35 cellular contexts compared by ENCODE assay signal in the genomic region with DNA sequence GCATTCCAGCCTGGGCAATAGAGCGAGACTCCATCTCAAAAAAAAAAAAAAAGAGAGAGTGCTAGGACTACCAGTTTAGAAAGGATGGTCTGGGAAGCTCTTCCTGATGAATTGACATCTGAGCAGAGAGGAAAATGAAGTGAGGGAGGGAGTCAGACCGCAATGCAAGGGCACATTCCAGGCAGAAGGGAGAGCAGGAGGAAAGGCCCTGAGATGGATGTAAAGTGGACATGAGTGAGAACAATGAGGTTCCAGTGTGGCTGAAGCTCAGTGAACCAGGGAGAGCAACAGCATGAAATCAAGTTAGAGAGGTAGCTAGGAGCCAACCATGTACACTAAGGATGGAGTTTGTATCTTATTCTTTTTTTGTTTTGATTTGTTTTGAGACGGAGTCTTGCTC. TPM values are rescaled to one million over a fixed set of nuclear protein-coding genes. Genes with fewer than 3 reads are reported as not detected.
A peak's percentile ranks its signal among the peaks of the same experiment; 100 is the strongest.
DNase-seq lines count a peak whose midpoint lies in the region; ATAC-seq and TF ChIP-seq lines count a peak whose summit lies in the region.
"Had no signal": no experiment of that assay in that cellular context is flagged by ENCODE, and none has a peak within 500 bp of the region (broad histone marks: within the 10 kb centered on the region; RNA-seq: fewer than 3 reads in every experiment).

No MANE protein-coding gene starts in this region.

- peaks cover 11% of the 10 kb centered on the region for H3K36me3 Mint-ChIP-seq in activated CD8-positive, alpha-beta memory T cell treated with anti-CD3 and anti-CD28 coated beads, Interleukin-2, amount 10 ng/mL, durations not matched to agents 7 days and 5 days
- H3K36me3 Mint-ChIP-seq in stimulated activated memory B cell treated with anti-CD40 and anti-IgM and Interleukin-4, amounts not matched to agents 10 μg/mL and 1 μg/mL and 100 μg/mL, for 72 hours = peaks cover 6% of the 10 kb centered on the region
- no peaks in the 10 kb centered on the region for H3K36me3 Mint-ChIP-seq in MCF 10A (ENCODE audit: insufficient read depth, unreplicated experiment)
- H3K36me3 Mint-ChIP-seq: CD8-positive, alpha-beta T cell had no signal

- no peak overlapping the region for H3K4me3 ChIP-seq in astrocyte of the cerebellum (ENCODE audit: low read depth, low read length)
- H3K4me3 ChIP-seq: A549, K562, lung, MG63, mucosa of descending colon, Peyer's patch, prostate gland, sigmoid colon, uterus had no signal

- peaks cover 3% of the 10 kb centered on the region for H3K9me3 Mint-ChIP-seq in activated CD8-positive, alpha-beta memory T cell treated with anti-CD3 and anti-CD28 coated beads, Interleukin-2, amount 10 ng/mL, durations not matched to agents 7 days and 5 days (ENCODE audit: low read depth)
- H3K9me3 Mint-ChIP-seq in stimulated activated memory B cell treated with anti-CD40 and anti-IgM and Interleukin-4, amounts not matched to agents 10 μg/mL and 1 μg/mL and 100 μg/mL, for 72 hours = peaks cover 5% of the 10 kb centered on the region
- H3K9me3 Mint-ChIP-seq in MCF 10A (ENCODE audit: unreplicated experiment) = no peaks in the 10 kb centered on the region

- peak overlapping the region; percentile 22 for H3K27ac Mint-ChIP-seq in activated CD8-positive, alpha-beta memory T cell treated with anti-CD3 and anti-CD28 coated beads, Interleukin-2, amount 10 ng/mL, durations not matched to agents 7 days and 5 days
- H3K27ac Mint-ChIP-seq in stimulated activated memory B cell treated with anti-CD40 and anti-IgM and Interleukin-4, amounts not matched to agents 10 μg/mL and 1 μg/mL and 100 μg/mL, for 72 hours = peak overlapping the region; percentile 42
- H3K27ac Mint-ChIP-seq in MCF 10A (ENCODE audit: low read depth, unreplicated experiment) = no peak overlapping the region
- H3K27ac Mint-ChIP-seq: activated B cell treated with CpG ODN at 0.5 μM for 24 hours; CD8-positive, alpha-beta T cell had no signal

- DNase-seq in activated CD8-positive, alpha-beta memory T cell treated with anti-CD3 and anti-CD28 coated beads, Interleukin-2, amount 10 ng/mL, durations not matched to agents 7 days and 5 days = no peak
- DNase-seq in activated CD8-positive, alpha-beta memory T cell treated with anti-CD3 and anti-CD28 coated beads, Interleukin-2, amount 50 U/mL, for 4 hours = no peak
- DNase-seq in astrocyte of the cerebellum (ENCODE audit: low read depth) (peak; percentile 1), kidney glomerular epithelial cell (lab: John Stamatoyannopoulos, UW) (peak; percentile 31), GM19240 (ENCODE audit: insufficient read length, low spot score) (no peak), MCF 10A (ENCODE audit: unreplicated experiment) (no peak), NCI-H2029 treated with DMSO at 0.1 percent for 48 hours (lab: John Stamatoyannopoulos, UW) (no peak)
- DNase-seq: activated B cell treated with CpG ODN at 0.5 μM for 24 hours; activated CD4-positive, alpha-beta T cell treated with anti-CD3 and anti-CD28 coated beads, Interleukin-2, amount 50 U/mL, for 4 hours; activated gamma-delta T cell; AML-193; brain microvascular endothelial cell; CD8-positive, alpha-beta T cell; DMS153; effector CD4-positive, alpha-beta T cell; erythroblast; glutamatergic neuron; HCEC 1CT; kidney; MG63; mucosa of descending colon; NCI-H2081; NCI-H226; NCI-H69; Peyer's patch; SIG-M5; sigmoid colon; stimulated activated naive CD4-positive, alpha-beta T cell treated with Interleukin-2 at 50 U/mL for 16 hours; uterus had no signal

- H3K4me3 Mint-ChIP-seq in activated CD8-positive, alpha-beta memory T cell treated with anti-CD3 and anti-CD28 coated beads, Interleukin-2, amount 10 ng/mL, durations not matched to agents 7 days and 5 days = no peak overlapping the region
- no peak overlapping the region for H3K4me3 Mint-ChIP-seq in stimulated activated memory B cell treated with anti-CD40 and anti-IgM and Interleukin-4, amounts not matched to agents 10 μg/mL and 1 μg/mL and 100 μg/mL, for 72 hours
- H3K4me3 Mint-ChIP-seq in MCF 10A (ENCODE audit: unreplicated experiment) = no peak overlapping the region
- H3K4me3 Mint-ChIP-seq: activated B cell treated with CpG ODN at 0.5 μM for 24 hours; CD8-positive, alpha-beta T cell had no signal

- CTCF ChIA-PET in activated CD8-positive, alpha-beta memory T cell treated with anti-CD3 and anti-CD28 coated beads, Interleukin-2, amount 10 ng/mL, durations not matched to agents 7 days and 5 days (lab: Charles Lee) = interaction anchor here (0.8 to 1.8 kb wide), 3 partner anchors 13 to 34 kb away, joined by 3 to 4 read pairs (median 4); no protein-coding TSS in a partner anchor
- CTCF ChIA-PET in MCF 10A (lab: Yijun Ruan, JAX) = interaction anchor here (1.5 kb wide), 1 partner anchor 11 kb away, joined by 3 read pairs; no protein-coding TSS in a partner anchor

- in situ Hi-C loops in astrocyte of the cerebellum (cut with HindIII; ENCODE audit: low sequenced_read_pairs) = no loop called here

- H3K4me1 Mint-ChIP-seq in activated CD8-positive, alpha-beta memory T cell treated with anti-CD3 and anti-CD28 coated beads, Interleukin-2, amount 10 ng/mL, durations not matched to agents 7 days and 5 days = peaks cover 25% of the 10 kb centered on the region
- H3K4me1 Mint-ChIP-seq in stimulated activated memory B cell treated with anti-CD40 and anti-IgM and Interleukin-4, amounts not matched to agents 10 μg/mL and 1 μg/mL and 100 μg/mL, for 72 hours = peaks cover 29% of the 10 kb centered on the region
- no peaks in the 10 kb centered on the region for H3K4me1 Mint-ChIP-seq in MCF 10A (ENCODE audit: insufficient read depth, unreplicated experiment)

- intact Hi-C loops in MCF 10A (cut with micrococcal nuclease) = no loop called here

- BruUV-seq in MCF 10A (replicated peaks; lab: Mats Ljungman, UMichigan) = no TSS peak

- no peak for ATAC-seq in activated CD8-positive, alpha-beta memory T cell treated with anti-CD3 and anti-CD28 coated beads, Interleukin-2, amount 10 ng/mL, durations not matched to agents 7 days and 5 days
- no peak for ATAC-seq in stimulated activated memory B cell treated with anti-CD40 and anti-IgM and Interleukin-4, amounts not matched to agents 10 μg/mL and 1 μg/mL and 100 μg/mL, for 72 hours
- ATAC-seq: A549; CD8-positive, alpha-beta T cell; K562; mucosa of descending colon had no signal

- no peak for TF ChIP-seq CTCF in astrocyte of the cerebellum (IDR thresholded peaks at IDR 0.05; ENCODE audit: low read depth, low read length, missing control alignments)
- TF ChIP-seq CTCF in MCF 10A (IDR thresholded peaks at IDR 0.05; ENCODE audit: unreplicated experiment) = no peak

- H3K27me3 Mint-ChIP-seq in activated CD8-positive, alpha-beta memory T cell treated with anti-CD3 and anti-CD28 coated beads, Interleukin-2, amount 10 ng/mL, durations not matched to agents 7 days and 5 days = no peaks in the 10 kb centered on the region
- H3K27me3 Mint-ChIP-seq in stimulated activated memory B cell treated with anti-CD40 and anti-IgM and Interleukin-4, amounts not matched to agents 10 μg/mL and 1 μg/mL and 100 μg/mL, for 72 hours = no peaks in the 10 kb centered on the region
- peaks cover 15% of the 10 kb centered on the region for H3K27me3 Mint-ChIP-seq in MCF 10A (ENCODE audit: insufficient read depth, unreplicated experiment)
- H3K27me3 Mint-ChIP-seq: activated B cell treated with CpG ODN at 0.5 μM for 24 hours had no signal

- POLR2A ChIA-PET in MCF 10A (lab: Yijun Ruan, JAX) = interaction anchor here (1.0 kb wide), 1 partner anchor 83 kb away, joined by 3 read pairs; no protein-coding TSS in a partner anchor

RNA-seq across cellular contexts. Expression of gene SPOCD1, which starts 55.9 kb away (rescaled TPM):
- total RNA-seq in activated CD8-positive, alpha-beta memory T cell treated with anti-CD3 and anti-CD28 coated beads, Interleukin-2, amount 10 ng/mL, durations not matched to agents 7 days and 5 days = not detected
- total RNA-seq in MCF 10A (2022) = 0.47 and 0.59 TPM in 2 replicates
- total RNA-seq: activated B cell treated with CpG ODN at 0.5 μM for 24 hours; CD8-positive, alpha-beta T cell; temporal lobe had no signal

Comparison
In these comparisons a context has a peak if more than half of its experiments do, and no peak if none do; other contexts are left out.
1. DNase-seq: peak in astrocyte of the cerebellum (single experiment) and kidney glomerular epithelial cell (single experiment); none in activated CD8-positive, alpha-beta memory T cell treated with anti-CD3 and anti-CD28 coated beads, Interleukin-2, amount 10 ng/mL, durations not matched to agents 7 days and 5 days (single experiment), activated CD8-positive, alpha-beta memory T cell treated with anti-CD3 and anti-CD28 coated beads, Interleukin-2, amount 50 U/mL, for 4 hours (single experiment), GM19240 (single experiment), MCF 10A (single experiment) and NCI-H2029 treated with DMSO at 0.1 percent for 48 hours (single experiment).